ENCODE assay signal across 4 cellular contexts in the genomic region with DNA sequence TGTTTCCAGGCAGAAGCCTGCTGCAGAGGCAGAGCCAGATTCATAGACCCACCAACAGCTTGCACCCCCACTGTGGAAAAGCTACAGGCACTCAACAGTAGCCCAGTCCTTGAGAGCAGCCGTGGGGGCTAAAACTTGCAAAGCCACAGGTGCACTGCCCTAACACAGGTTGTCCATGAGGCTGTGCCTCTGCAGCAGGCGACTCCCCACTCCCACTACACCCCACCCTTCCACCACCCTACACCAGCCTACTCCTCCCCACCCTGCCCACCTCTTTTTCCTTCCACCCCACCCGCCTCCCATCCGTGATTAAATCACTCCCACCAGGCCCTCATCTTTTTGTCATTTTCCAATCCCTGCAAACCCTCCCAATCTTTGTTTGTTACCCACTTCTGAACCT. TPM values are rescaled to one million over a fixed set of nuclear protein-coding genes. Genes with fewer than 3 reads are reported as not detected.
"Had no signal": no experiment of that assay in that cellular context is flagged by ENCODE, and none has a peak within 500 bp of the region (broad histone marks: within the 10 kb centered on the region; RNA-seq: fewer than 3 reads in every experiment).

No MANE protein-coding gene starts in this region.

RNA-seq across cellular contexts. Expression of gene ANKRD18A, which starts 55.2 kb away (rescaled TPM):
- total RNA-seq: HT1080, IMR-90 had no signal
- polyA plus RNA-seq: IgD-negative memory B cell, IMR-90, K562 had no signal
